In genomic region chr7:153642989-153643388, GRCh38 we compare ENCODE assay signal across 8 cellular contexts.
"Had no signal": no experiment of that assay in that cellular context is flagged by ENCODE, and none has a peak within 500 bp of the region (broad histone marks: within the 10 kb centered on the region; RNA-seq: fewer than 3 reads in every experiment).

No MANE protein-coding gene starts in this region.

- H3K27me3 Mint-ChIP-seq: IgD-negative memory B cell had no signal

- H3K4me3 Mint-ChIP-seq: IgD-negative memory B cell had no signal

- H3K36me3 Mint-ChIP-seq: IgD-negative memory B cell had no signal

- H3K4me2 ChIP-seq: KMS-11 had no signal

- H3K4me1 Mint-ChIP-seq: IgD-negative memory B cell had no signal

- H3K27ac ChIP-seq: HL-60, KMS-11 had no signal

- H3K9ac ChIP-seq: KMS-11 had no signal

- DNase-seq: IMR-90, KBM-7, KG1 had no signal

- H3K27ac Mint-ChIP-seq: IgD-negative memory B cell had no signal

- FAIRE-seq: HepG2, HTR-8/SVneo had no signal

- ATAC-seq: HepG2 had no signal
